ENCODE assay signal across 21 cellular contexts in the genomic region with DNA sequence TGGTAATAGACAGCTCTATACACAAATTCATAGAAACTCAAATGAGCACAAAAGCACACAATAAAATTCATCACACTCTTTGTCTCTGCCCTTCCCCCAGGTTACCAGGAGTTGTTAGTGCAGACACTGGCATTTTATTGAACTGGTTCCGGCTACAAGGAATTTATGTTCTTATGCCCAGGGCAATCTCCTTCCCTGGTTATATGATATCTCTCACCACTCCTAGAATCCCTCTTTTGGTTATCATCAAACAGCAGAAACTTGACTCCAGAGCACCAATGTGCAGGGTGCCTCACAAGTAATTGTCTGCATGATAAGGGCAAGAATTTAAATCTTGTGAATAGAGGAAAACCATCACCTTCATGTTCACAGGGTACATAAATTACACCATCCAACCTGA.
"Had no signal": no experiment of that assay in that cellular context is flagged by ENCODE, and none has a peak within 500 bp of the region (broad histone marks: within the 10 kb centered on the region; RNA-seq: fewer than 3 reads in every experiment).

No MANE protein-coding gene starts in this region.

- H3K9me3 ChIP-seq: esophagus squamous epithelium, gastroesophageal sphincter, prostate gland, right lobe of liver, suprapubic skin, thyroid gland had no signal

- H2AFZ ChIP-seq: parathyroid adenoma had no signal

- H3K4me1 ChIP-seq: esophagus squamous epithelium, parathyroid adenoma, prostate gland, right lobe of liver had no signal

- H3K4me3 ChIP-seq: esophagus squamous epithelium, gastroesophageal sphincter, lung, prostate gland, right lobe of liver, suprapubic skin, thyroid gland had no signal

- H3K27ac ChIP-seq: epithelial cell of prostate, esophagus squamous epithelium, gastroesophageal sphincter, parathyroid adenoma, prostate gland, right lobe of liver, suprapubic skin, thyroid gland had no signal

- H3K27me3 ChIP-seq: gastroesophageal sphincter, right lobe of liver, suprapubic skin, thyroid gland had no signal

- H3K9ac ChIP-seq: parathyroid adenoma had no signal

- H3K79me2 ChIP-seq: parathyroid adenoma had no signal

- ATAC-seq: effector memory CD8-positive, alpha-beta T cell; gastroesophageal sphincter; left ventricle myocardium superior; right lobe of liver; stimulated activated effector memory CD8-positive, alpha-beta T cell treated with anti-CD3 and anti-CD28 coated beads, Interleukin-12 subunit alpha, Interleukin-12 subunit beta, amount 100 ng/mL, for 72 hours; stimulated activated naive CD8-positive, alpha-beta T cell treated with anti-CD3 and anti-CD28 coated beads, Interleukin-15, Interleukin-2, amounts not matched to agents 100 U/mL and 50 U/mL, for 24 hours had no signal

- DNase-seq: effector memory CD8-positive, alpha-beta T cell; esophagus squamous epithelium; foreskin fibroblast; glutamatergic neuron; left ventricle myocardium superior; mesenchymal stem cell; midbrain; naive B cell; retina; right lobe of liver; stimulated activated CD4-positive, alpha-beta T cell treated with anti-CD3 and anti-CD28 coated beads, Interleukin-4, amount 100 ng/mL, for 1 hour; stimulated activated CD8-positive, alpha-beta memory T cell treated with anti-CD3 and anti-CD28 coated beads, Interleukin-4, amount 100 ng/mL, for 48 hours; stimulated activated naive CD8-positive, alpha-beta T cell treated with anti-CD3 and anti-CD28 coated beads, Interleukin-15, Interleukin-2, amounts not matched to agents 100 U/mL and 50 U/mL, for 24 hours; thyroid gland had no signal

- H3K36me3 ChIP-seq: esophagus squamous epithelium, gastroesophageal sphincter, prostate gland, right lobe of liver, suprapubic skin, thyroid gland had no signal
